ENCODE assay signal across 15 cellular contexts in the genomic region with DNA sequence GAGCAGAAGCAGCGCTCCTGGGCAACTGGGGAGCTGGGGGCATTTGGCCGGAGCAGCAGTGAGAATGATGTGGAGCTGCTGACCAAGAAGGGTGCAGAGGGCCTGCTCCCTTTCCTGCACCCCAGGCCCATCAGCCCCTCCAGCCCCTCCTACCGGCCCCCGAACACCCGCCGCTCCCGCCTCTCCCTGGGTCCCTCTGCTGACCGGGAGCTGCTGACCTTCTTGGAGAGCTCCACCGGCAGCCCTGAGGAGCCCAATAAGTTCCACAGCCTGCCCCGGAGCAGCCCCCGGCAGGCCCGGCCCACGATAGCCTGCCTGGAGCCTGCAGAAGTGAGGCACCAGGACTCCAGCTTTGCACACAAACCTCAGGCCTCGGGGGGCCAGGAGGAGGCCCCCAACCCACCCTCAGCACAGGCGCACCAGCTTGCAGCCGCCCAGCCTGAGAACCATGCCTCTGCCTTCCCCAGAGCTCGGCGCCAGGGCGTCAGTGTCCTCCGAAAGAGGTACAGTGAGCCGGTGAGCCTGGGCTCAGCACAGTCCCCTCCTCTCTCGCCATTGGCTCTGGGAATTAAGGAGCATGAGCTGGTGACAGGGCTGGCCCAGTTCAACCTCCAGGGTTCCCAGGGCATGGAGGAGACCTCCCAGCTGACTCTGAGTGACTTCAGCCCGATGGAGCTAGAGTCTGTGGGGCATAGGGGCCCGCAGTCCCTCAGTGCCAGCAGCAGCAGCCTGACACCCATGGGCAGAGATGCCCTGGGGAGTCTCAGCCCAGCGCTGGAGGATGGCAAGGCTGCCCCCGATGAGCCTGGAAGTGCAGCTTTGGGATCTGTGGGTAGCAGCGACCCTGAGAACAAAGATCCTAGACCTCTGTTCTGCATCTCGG. TPM values are rescaled to one million over a fixed set of nuclear protein-coding genes. Genes with fewer than 3 reads are reported as not detected.
DNase-seq lines count a peak whose midpoint lies in the region; ATAC-seq and TF ChIP-seq lines count a peak whose summit lies in the region.
"Had no signal": no experiment of that assay in that cellular context is flagged by ENCODE, and none has a peak within 500 bp of the region (broad histone marks: within the 10 kb centered on the region; RNA-seq: fewer than 3 reads in every experiment).

No MANE protein-coding gene starts in this region.

- H2BK12ac ChIP-seq in H9 (ENCODE audit: insufficient read length, low read depth, low read length) (no peak overlapping the region), mesenchymal stem cell (ENCODE audit: low read length in 2 of 2) (no peak overlapping the region)

- H3K27ac Mint-ChIP-seq in H9: no peak overlapping the region
- peak overlapping the region; percentile 27 for H3K27ac Mint-ChIP-seq in stimulated activated naive B cell treated with anti-CD40 and anti-IgM and Interleukin-4, amounts not matched to agents 10 μg/mL and 1 μg/mL and 100 μg/mL, for 72 hours
- H3K27ac Mint-ChIP-seq: B cell; CD8-positive, alpha-beta T cell had no signal

- H2AK5ac ChIP-seq in H9 (ENCODE audit: insufficient read length, low read length) (no peak overlapping the region), mesenchymal stem cell (ENCODE audit: low read length, severe bottlenecking) (peak overlapping the region; percentile 99)

- no peaks in the 10 kb centered on the region for H3K4me1 Mint-ChIP-seq in H9
- H3K4me1 Mint-ChIP-seq in stimulated activated naive B cell treated with anti-CD40 and anti-IgM and Interleukin-4, amounts not matched to agents 10 μg/mL and 1 μg/mL and 100 μg/mL, for 72 hours: no peaks in the 10 kb centered on the region
- H3K4me1 Mint-ChIP-seq: B cell had no signal

- H3K4ac ChIP-seq in H9 (ENCODE audit: low read depth, low read length) (no peak overlapping the region), mesenchymal stem cell (ENCODE audit: low read depth in 1 of 2, low read length in 2 of 2) (no peak overlapping the region)

- H3K27me3 ChIP-seq in H9 (ENCODE audit: insufficient read depth, low read length) (no peaks in the 10 kb centered on the region), mesenchymal stem cell (ENCODE audit: control insufficient read depth in 1 of 2, insufficient read depth in 1 of 2, low read length in 2 of 2) (peaks cover 0 to 9% of the 10 kb centered on the region in 2 experiments)
- H3K27me3 ChIP-seq: BLaER1 treated with 17β-estradiol and CSF1 and Interleukin-3, amounts not matched to agents 10 nM and 100 nM had no signal

- no peaks in the 10 kb centered on the region for H3K79me1 ChIP-seq in H9 (ENCODE audit: insufficient read depth, low read depth, low read length, poor library complexity, severe bottlenecking)
- peaks cover 6% of the 10 kb centered on the region for H3K79me1 ChIP-seq in mesenchymal stem cell (replicated peaks; ENCODE audit: low read length, poor library complexity, severe bottlenecking)

- no peaks in the 10 kb centered on the region for H4K20me1 ChIP-seq in H9 (ENCODE audit: control insufficient read depth, insufficient read depth, insufficient read length)
- H4K20me1 ChIP-seq: BLaER1 treated with 17β-estradiol and CSF1 and Interleukin-3, amounts not matched to agents 10 nM and 100 nM had no signal

- WGBS in H9 (ENCODE audit: extremely low coverage, insufficient read length, low lambda C conversion rate): no CpG with 5 or more reads among the region's 28 CpGs
- WGBS in mesenchymal stem cell: 91% methylated on average over 26 of the region's 28 CpGs

- H3K27ac ChIP-seq in H9 (ENCODE audit: insufficient read length, low read depth, low read length): no peak overlapping the region
- H3K27ac ChIP-seq in mesenchymal stem cell (ENCODE audit: low read length, poor library complexity, severe bottlenecking): no peak overlapping the region
- H3K27ac ChIP-seq: BLaER1 treated with 17β-estradiol and CSF1 and Interleukin-3, amounts not matched to agents 10 nM and 100 nM; GM23248 had no signal

- H2BK15ac ChIP-seq in H9 (ENCODE audit: low read depth, low read length) (no peak overlapping the region), mesenchymal stem cell (ENCODE audit: low read depth, poor library complexity, severe bottlenecking) (no peak overlapping the region)

- H2BK120ac ChIP-seq in H9 (ENCODE audit: low read depth, low read length, poor library complexity, severe bottlenecking) (no peak overlapping the region), mesenchymal stem cell (ENCODE audit: low read depth, low read length) (no peak overlapping the region)

- H3K79me2 ChIP-seq in H9 (ENCODE audit: insufficient read depth, low read length): no peaks in the 10 kb centered on the region

- H3K4me2 ChIP-seq in H9 (ENCODE audit: insufficient read depth, insufficient read length, low read length) (no peak overlapping the region), mesenchymal stem cell (ENCODE audit: low read length, poor library complexity, severe bottlenecking) (no peak overlapping the region)
- H3K4me2 ChIP-seq: BLaER1 treated with 17β-estradiol and CSF1 and Interleukin-3, amounts not matched to agents 10 nM and 100 nM had no signal

- no peak overlapping the region for H3K4me3 ChIP-seq in mesenchymal stem cell (ENCODE audit: insufficient read depth in 1 of 2, low read depth in 1 of 2, low read length in 2 of 2)
- H3K4me3 ChIP-seq: BLaER1 treated with 17β-estradiol and CSF1 and Interleukin-3, amounts not matched to agents 10 nM and 100 nM; GM23248; K562 had no signal

- H2BK20ac ChIP-seq in H9 (ENCODE audit: low read depth, low read length, poor library complexity, severe bottlenecking): no peak overlapping the region

- no peak overlapping the region for H3K23ac ChIP-seq in H9 (ENCODE audit: insufficient read length, low read depth, low read length)
- no peak overlapping the region for H3K23ac ChIP-seq in mesenchymal stem cell (ENCODE audit: low read length in 2 of 2)

- H3K9ac ChIP-seq in H9 (ENCODE audit: extremely low read depth, insufficient read length, low read length) (no peak overlapping the region), mesenchymal stem cell (ENCODE audit: low read length) (no peak overlapping the region)
- H3K9ac ChIP-seq: BLaER1 treated with 17β-estradiol and CSF1 and Interleukin-3, amounts not matched to agents 10 nM and 100 nM; GM23248 had no signal

- H4K91ac ChIP-seq in H9 (ENCODE audit: insufficient read length, low read depth, low read length) (no peak overlapping the region), mesenchymal stem cell (ENCODE audit: low read length) (no peak overlapping the region)

- no peak overlapping the region for H4K8ac ChIP-seq in H9 (replicated peaks; ENCODE audit: insufficient read length, low read depth, low read length)
- no peak overlapping the region for H4K8ac ChIP-seq in mesenchymal stem cell (ENCODE audit: low read length)

- peaks cover 0 to 41% of the 10 kb centered on the region in 2 experiments for H3K36me3 ChIP-seq in mesenchymal stem cell (ENCODE audit: control insufficient read depth in 1 of 2, insufficient read depth in 2 of 2, low read depth in 1 of 2, low read length in 2 of 2)
- H3K36me3 ChIP-seq: BLaER1 treated with 17β-estradiol and CSF1 and Interleukin-3, amounts not matched to agents 10 nM and 100 nM had no signal

- H3K23me2 ChIP-seq in H9 (ENCODE audit: insufficient read length, low read depth, low read length, poor library complexity, severe bottlenecking): no peaks in the 10 kb centered on the region

- peaks cover 30 to 66% (median 50%) of the 10 kb centered on the region in 3 experiments; a peak in 6 of 7 replicates for H3K36me3 Mint-ChIP-seq in H9 (ENCODE audit: insufficient read depth in 1 of 3, low read depth in 3 of 3)
- H3K36me3 Mint-ChIP-seq in stimulated activated naive B cell treated with anti-CD40 and anti-IgM and Interleukin-4, amounts not matched to agents 10 μg/mL and 1 μg/mL and 100 μg/mL, for 72 hours: peaks cover 0 to 2% of the 10 kb centered on the region in 2 donors
- H3K36me3 Mint-ChIP-seq: CD8-positive, alpha-beta T cell had no signal

- H3K18ac ChIP-seq in H9 (ENCODE audit: insufficient read length, low read depth, low read length) (no peak overlapping the region), mesenchymal stem cell (ENCODE audit: low read depth in 1 of 2, low read length in 2 of 2) (no peak overlapping the region)

- DNase-seq in activated gamma-delta T cell (lab: John Stamatoyannopoulos, UW): peak; percentile 10
- DNase-seq in activated gamma-delta T cell treated with Interleukin-2 at 50 U/mL for 16 hours: no peak
- DNase-seq in H9: peak; percentile 24
- DNase-seq in mesenchymal stem cell: no peak
- DNase-seq in stimulated activated naive B cell treated with anti-CD40 and anti-IgM and Interleukin-4, amounts not matched to agents 10 μg/mL and 1 μg/mL and 100 μg/mL, for 72 hours: no peak
- DNase-seq in HK-2 (ENCODE audit: unreplicated experiment): no peak
- DNase-seq: Calu3; CD8-positive, alpha-beta T cell; DMS79 treated with DMSO at 0.1 percent for 48 hours; GF-D8; GM23248 had no signal

- no peak overlapping the region for H3T11ph ChIP-seq in H9 (ENCODE audit: low read length)

- H3K9me3 Mint-ChIP-seq in H9: no peaks in the 10 kb centered on the region
- H3K9me3 Mint-ChIP-seq in stimulated activated naive B cell treated with anti-CD40 and anti-IgM and Interleukin-4, amounts not matched to agents 10 μg/mL and 1 μg/mL and 100 μg/mL, for 72 hours: no peaks in the 10 kb centered on the region
- H3K9me3 Mint-ChIP-seq: CD8-positive, alpha-beta T cell had no signal

- ATAC-seq in stimulated activated naive B cell treated with anti-CD40 and anti-IgM and Interleukin-4, amounts not matched to agents 10 μg/mL and 1 μg/mL and 100 μg/mL, for 72 hours (replicated peaks): no peak
- ATAC-seq in GM19395 (IDR thresholded peaks at IDR 0.05; ENCODE audit: unreplicated experiment): no peak
- ATAC-seq: CD8-positive, alpha-beta T cell; K562 had no signal

- no peak overlapping the region for H4K5ac ChIP-seq in H9 (ENCODE audit: insufficient read length, low read depth, low read length)

- no peak overlapping the region for H3K14ac ChIP-seq in H9 (ENCODE audit: insufficient read depth, low read length)
- H3K14ac ChIP-seq in mesenchymal stem cell (ENCODE audit: low read length in 2 of 2): no peak overlapping the region

- TF ChIP-seq CTCF in H9 (conservative IDR thresholded peaks at IDR 0.05): no peak

- H3K4me3 Mint-ChIP-seq in H9: no peak overlapping the region
- H3K4me3 Mint-ChIP-seq in stimulated activated naive B cell treated with anti-CD40 and anti-IgM and Interleukin-4, amounts not matched to agents 10 μg/mL and 1 μg/mL and 100 μg/mL, for 72 hours: no peak overlapping the region
- H3K4me3 Mint-ChIP-seq: B cell; CD8-positive, alpha-beta T cell had no signal

- H2BK5ac ChIP-seq in H9 (ENCODE audit: insufficient read length, low read length) (no peak overlapping the region), mesenchymal stem cell (ENCODE audit: low read depth, low read length, poor library complexity, severe bottlenecking) (no peak overlapping the region)

- no peak overlapping the region for H2AFZ ChIP-seq in H9 (ENCODE audit: low read length)
- no peak overlapping the region for H2AFZ ChIP-seq in mesenchymal stem cell (ENCODE audit: low read depth, low read length)
- H2AFZ ChIP-seq: GM23248 had no signal

- H3K4me1 ChIP-seq in H9 (ENCODE audit: insufficient read depth, low read length) (no peaks in the 10 kb centered on the region), mesenchymal stem cell (ENCODE audit: control insufficient read depth, insufficient read depth, low read depth, low read length) (peaks cover 27% of the 10 kb centered on the region)
- H3K4me1 ChIP-seq: BLaER1 treated with 17β-estradiol and CSF1 and Interleukin-3, amounts not matched to agents 10 nM and 100 nM had no signal

- H3K56ac ChIP-seq in H9 (ENCODE audit: insufficient read length, low read depth, low read length): no peak overlapping the region

- H3K27me3 Mint-ChIP-seq in H9 (ENCODE audit: low read depth): no peaks in the 10 kb centered on the region
- H3K27me3 Mint-ChIP-seq in stimulated activated naive B cell treated with anti-CD40 and anti-IgM and Interleukin-4, amounts not matched to agents 10 μg/mL and 1 μg/mL and 100 μg/mL, for 72 hours: no peaks in the 10 kb centered on the region
- H3K27me3 Mint-ChIP-seq: B cell had no signal

- no peaks in the 10 kb centered on the region for H3K9me3 ChIP-seq in H9 (ENCODE audit: control insufficient read depth, low read depth, low read length)
- H3K9me3 ChIP-seq in mesenchymal stem cell (ENCODE audit: control insufficient read depth, low read length): no peaks in the 10 kb centered on the region
- H3K9me3 ChIP-seq: BLaER1 treated with 17β-estradiol and CSF1 and Interleukin-3, amounts not matched to agents 10 nM and 100 nM had no signal

RNA-seq across cellular contexts. Expression of gene FHDC1, which starts 38.9 kb away (rescaled TPM):
- total RNA-seq in H9 (2021): 19.7 and 19.9 TPM in 2 replicates
- polyA plus RNA-seq in mesenchymal stem cell (2013, experiment 1 of 2): 0.12 TPM
- polyA plus RNA-seq in mesenchymal stem cell (2013, experiment 2 of 2): 0.14 TPM

Comparison
In these comparisons a context has a peak if more than half of its experiments do, and no peak if none do; other contexts are left out.
1. DNase-seq: peak in activated gamma-delta T cell (single experiment) and H9 (single experiment); none in activated gamma-delta T cell treated with Interleukin-2 at 50 U/mL for 16 hours (single experiment), mesenchymal stem cell (single experiment), stimulated activated naive B cell treated with anti-CD40 and anti-IgM and Interleukin-4, amounts not matched to agents 10 μg/mL and 1 μg/mL and 100 μg/mL, for 72 hours (single experiment) and HK-2 (single experiment).